1 cellular context compared by ENCODE assay signal in genomic region chr17:75904749-75905521, GRCh38.
TF ChIP-seq lines count a peak whose summit lies in the region.

Gene MRPL38 (minus strand): TSS chr17:75904884. CDS start chr17:75904875, 9 bp downstream.

TF ChIP-seq in HEK293, 187 proteins besides CTCF, POLR2A, EP300 and RAD21 (continued from another document):
- TF ChIP-seq MEIS1 (CRISPR knock-in tag; IDR thresholded peaks at IDR 0.05; ENCODE audit: borderline replicate concordance) (no peak), RBAK (tag by site-specific recombination; IDR thresholded peaks at IDR 0.05) (no peak; the same call in 1 of the 2 replicates), ZNF433 (tag by site-specific recombination; IDR thresholded peaks at IDR 0.05; ENCODE audit: low read depth) (no peak), ZNF677 (tag by site-specific recombination; IDR thresholded peaks at IDR 0.05) (no peak), ZNF501 (tag by site-specific recombination; IDR thresholded peaks at IDR 0.05) (peak; percentile 86), ZNF426 (tag by site-specific recombination; IDR thresholded peaks at IDR 0.05) (no peak), ZNF514 (tag by site-specific recombination; IDR thresholded peaks at IDR 0.05) (no peak), GLIS2 (tag by site-specific recombination; IDR thresholded peaks at IDR 0.05) (peak; percentile 73), ZNF26 (tag by site-specific recombination; IDR thresholded peaks at IDR 0.05) (no peak), ZNF266 (tag by site-specific recombination; IDR thresholded peaks at IDR 0.05; ENCODE audit: low read depth) (no peak), ZXDB (tag by site-specific recombination; IDR thresholded peaks at IDR 0.05) (peak; percentile 96), ZNF37A (tag by site-specific recombination; IDR thresholded peaks at IDR 0.05) (no peak), KLF1 (tag by site-specific recombination; IDR thresholded peaks at IDR 0.05) (peak; percentile 88), BCL11B (tag by site-specific recombination; IDR thresholded peaks at IDR 0.05; ENCODE audit: low read depth) (peak; percentile 95), OVOL3 (tag by site-specific recombination; IDR thresholded peaks at IDR 0.05) (no peak), PBX3 (CRISPR knock-in tag; IDR thresholded peaks at IDR 0.05) (peak; percentile 87), HOXD13 (CRISPR knock-in tag; IDR thresholded peaks at IDR 0.05; ENCODE audit: borderline replicate concordance) (no peak), ZNF654 (tag by site-specific recombination; IDR thresholded peaks at IDR 0.05; ENCODE audit: low read depth) (peak; percentile 86), ZNF830 (tag by site-specific recombination; IDR thresholded peaks at IDR 0.05; ENCODE audit: low read depth) (no peak), MYNN (tag by site-specific recombination; IDR thresholded peaks at IDR 0.05; ENCODE audit: borderline replicate concordance) (no peak), KLF10 (tag by site-specific recombination; IDR thresholded peaks at IDR 0.05) (peak; percentile 75), BCL11A (tag by site-specific recombination; IDR thresholded peaks at IDR 0.05; ENCODE audit: low read depth) (peak; percentile 98), ZNF785 (tag by site-specific recombination; IDR thresholded peaks at IDR 0.05) (peak; percentile 71; the same call in 1 of the 2 replicates), ZNF626 (tag by site-specific recombination; IDR thresholded peaks at IDR 0.05) (no peak), ZNF341 (tag by site-specific recombination; IDR thresholded peaks at IDR 0.05; ENCODE audit: low read depth) (peak; percentile 29; the same call in 1 of the 2 replicates), ZNF555 (tag by site-specific recombination; conservative IDR thresholded peaks at IDR 0.05) (no peak), ZNF416 (tag by site-specific recombination; IDR thresholded peaks at IDR 0.05) (no peak), ZNF184 (tag by site-specific recombination; IDR thresholded peaks at IDR 0.05) (peak; percentile 64; the same call in 1 of the 2 replicates), ZNF596 (tag by site-specific recombination; IDR thresholded peaks at IDR 0.05) (no peak), ZNF510 (tag by site-specific recombination; IDR thresholded peaks at IDR 0.05; ENCODE audit: insufficient replicate concordance) (no peak), ZNF169 (tag by site-specific recombination; IDR thresholded peaks at IDR 0.05) (no peak), ZNF560 (tag by site-specific recombination; IDR thresholded peaks at IDR 0.05; ENCODE audit: borderline replicate concordance) (no peak), ZNF394 (tag by site-specific recombination; IDR thresholded peaks at IDR 0.05; ENCODE audit: borderline replicate concordance) (peak; percentile 69), ZNF561 (tag by site-specific recombination; IDR thresholded peaks at IDR 0.05; ENCODE audit: borderline replicate concordance) (peak; percentile 96), ZNF280C (tag by site-specific recombination; IDR thresholded peaks at IDR 0.05) (no peak), ZNF747 (tag by site-specific recombination; IDR thresholded peaks at IDR 0.05) (no peak)
- TF ChIP-seq, protein P1, sequence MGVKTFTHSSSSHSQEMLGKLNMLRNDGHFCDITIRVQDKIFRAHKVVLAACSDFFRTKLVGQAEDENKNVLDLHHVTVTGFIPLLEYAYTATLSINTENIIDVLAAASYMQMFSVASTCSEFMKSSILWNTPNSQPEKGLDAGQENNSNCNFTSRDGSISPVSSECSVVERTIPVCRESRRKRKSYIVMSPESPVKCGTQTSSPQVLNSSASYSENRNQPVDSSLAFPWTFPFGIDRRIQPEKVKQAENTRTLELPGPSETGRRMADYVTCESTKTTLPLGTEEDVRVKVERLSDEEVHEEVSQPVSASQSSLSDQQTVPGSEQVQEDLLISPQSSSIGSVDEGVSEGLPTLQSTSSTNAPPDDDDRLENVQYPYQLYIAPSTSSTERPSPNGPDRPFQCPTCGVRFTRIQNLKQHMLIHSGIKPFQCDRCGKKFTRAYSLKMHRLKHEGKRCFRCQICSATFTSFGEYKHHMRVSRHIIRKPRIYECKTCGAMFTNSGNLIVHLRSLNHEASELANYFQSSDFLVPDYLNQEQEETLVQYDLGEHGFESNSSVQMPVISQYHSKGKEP (tag by site-specific recombination; IDR thresholded peaks at IDR 0.05) = peak; percentile 74
- TF ChIP-seq, protein P2, sequence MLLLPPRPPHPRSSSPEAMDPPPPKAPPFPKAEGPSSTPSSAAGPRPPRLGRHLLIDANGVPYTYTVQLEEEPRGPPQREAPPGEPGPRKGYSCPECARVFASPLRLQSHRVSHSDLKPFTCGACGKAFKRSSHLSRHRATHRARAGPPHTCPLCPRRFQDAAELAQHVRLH (tag by site-specific recombination; IDR thresholded peaks at IDR 0.05) = no peak
- TF ChIP-seq, protein P3, sequence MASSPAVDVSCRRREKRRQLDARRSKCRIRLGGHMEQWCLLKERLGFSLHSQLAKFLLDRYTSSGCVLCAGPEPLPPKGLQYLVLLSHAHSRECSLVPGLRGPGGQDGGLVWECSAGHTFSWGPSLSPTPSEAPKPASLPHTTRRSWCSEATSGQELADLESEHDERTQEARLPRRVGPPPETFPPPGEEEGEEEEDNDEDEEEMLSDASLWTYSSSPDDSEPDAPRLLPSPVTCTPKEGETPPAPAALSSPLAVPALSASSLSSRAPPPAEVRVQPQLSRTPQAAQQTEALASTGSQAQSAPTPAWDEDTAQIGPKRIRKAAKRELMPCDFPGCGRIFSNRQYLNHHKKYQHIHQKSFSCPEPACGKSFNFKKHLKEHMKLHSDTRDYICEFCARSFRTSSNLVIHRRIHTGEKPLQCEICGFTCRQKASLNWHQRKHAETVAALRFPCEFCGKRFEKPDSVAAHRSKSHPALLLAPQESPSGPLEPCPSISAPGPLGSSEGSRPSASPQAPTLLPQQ (tag by site-specific recombination; IDR thresholded peaks at IDR 0.05) = no peak; the same call in none of the 2 replicates
- TF ChIP-seq, protein P4, sequence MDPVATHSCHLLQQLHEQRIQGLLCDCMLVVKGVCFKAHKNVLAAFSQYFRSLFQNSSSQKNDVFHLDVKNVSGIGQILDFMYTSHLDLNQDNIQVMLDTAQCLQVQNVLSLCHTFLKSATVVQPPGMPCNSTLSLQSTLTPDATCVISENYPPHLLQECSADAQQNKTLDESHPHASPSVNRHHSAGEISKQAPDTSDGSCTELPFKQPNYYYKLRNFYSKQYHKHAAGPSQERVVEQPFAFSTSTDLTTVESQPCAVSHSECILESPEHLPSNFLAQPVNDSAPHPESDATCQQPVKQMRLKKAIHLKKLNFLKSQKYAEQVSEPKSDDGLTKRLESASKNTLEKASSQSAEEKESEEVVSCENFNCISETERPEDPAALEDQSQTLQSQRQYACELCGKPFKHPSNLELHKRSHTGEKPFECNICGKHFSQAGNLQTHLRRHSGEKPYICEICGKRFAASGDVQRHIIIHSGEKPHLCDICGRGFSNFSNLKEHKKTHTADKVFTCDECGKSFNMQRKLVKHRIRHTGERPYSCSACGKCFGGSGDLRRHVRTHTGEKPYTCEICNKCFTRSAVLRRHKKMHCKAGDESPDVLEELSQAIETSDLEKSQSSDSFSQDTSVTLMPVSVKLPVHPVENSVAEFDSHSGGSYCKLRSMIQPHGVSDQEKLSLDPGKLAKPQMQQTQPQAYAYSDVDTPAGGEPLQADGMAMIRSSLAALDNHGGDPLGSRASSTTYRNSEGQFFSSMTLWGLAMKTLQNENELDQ (tag by site-specific recombination; IDR thresholded peaks at IDR 0.05; ENCODE audit: low read depth) = no peak
- TF ChIP-seq, protein P5, sequence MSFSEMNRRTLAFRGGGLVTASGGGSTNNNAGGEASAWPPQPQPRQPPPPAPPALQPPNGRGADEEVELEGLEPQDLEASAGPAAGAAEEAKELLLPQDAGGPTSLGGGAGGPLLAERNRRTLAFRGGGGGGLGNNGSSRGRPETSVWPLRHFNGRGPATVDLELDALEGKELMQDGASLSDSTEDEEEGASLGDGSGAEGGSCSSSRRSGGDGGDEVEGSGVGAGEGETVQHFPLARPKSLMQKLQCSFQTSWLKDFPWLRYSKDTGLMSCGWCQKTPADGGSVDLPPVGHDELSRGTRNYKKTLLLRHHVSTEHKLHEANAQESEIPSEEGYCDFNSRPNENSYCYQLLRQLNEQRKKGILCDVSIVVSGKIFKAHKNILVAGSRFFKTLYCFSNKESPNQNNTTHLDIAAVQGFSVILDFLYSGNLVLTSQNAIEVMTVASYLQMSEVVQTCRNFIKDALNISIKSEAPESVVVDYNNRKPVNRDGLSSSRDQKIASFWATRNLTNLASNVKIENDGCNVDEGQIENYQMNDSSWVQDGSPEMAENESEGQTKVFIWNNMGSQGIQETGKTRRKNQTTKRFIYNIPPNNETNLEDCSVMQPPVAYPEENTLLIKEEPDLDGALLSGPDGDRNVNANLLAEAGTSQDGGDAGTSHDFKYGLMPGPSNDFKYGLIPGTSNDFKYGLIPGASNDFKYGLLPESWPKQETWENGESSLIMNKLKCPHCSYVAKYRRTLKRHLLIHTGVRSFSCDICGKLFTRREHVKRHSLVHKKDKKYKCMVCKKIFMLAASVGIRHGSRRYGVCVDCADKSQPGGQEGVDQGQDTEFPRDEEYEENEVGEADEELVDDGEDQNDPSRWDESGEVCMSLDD (tag by site-specific recombination; IDR thresholded peaks at IDR 0.05) = peak; percentile 94
- TF ChIP-seq, protein P6, sequence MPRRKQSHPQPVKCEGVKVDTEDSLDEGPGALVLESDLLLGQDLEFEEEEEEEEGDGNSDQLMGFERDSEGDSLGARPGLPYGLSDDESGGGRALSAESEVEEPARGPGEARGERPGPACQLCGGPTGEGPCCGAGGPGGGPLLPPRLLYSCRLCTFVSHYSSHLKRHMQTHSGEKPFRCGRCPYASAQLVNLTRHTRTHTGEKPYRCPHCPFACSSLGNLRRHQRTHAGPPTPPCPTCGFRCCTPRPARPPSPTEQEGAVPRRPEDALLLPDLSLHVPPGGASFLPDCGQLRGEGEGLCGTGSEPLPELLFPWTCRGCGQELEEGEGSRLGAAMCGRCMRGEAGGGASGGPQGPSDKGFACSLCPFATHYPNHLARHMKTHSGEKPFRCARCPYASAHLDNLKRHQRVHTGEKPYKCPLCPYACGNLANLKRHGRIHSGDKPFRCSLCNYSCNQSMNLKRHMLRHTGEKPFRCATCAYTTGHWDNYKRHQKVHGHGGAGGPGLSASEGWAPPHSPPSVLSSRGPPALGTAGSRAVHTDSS (tag by site-specific recombination; IDR thresholded peaks at IDR 0.05) = no peak
